Comparison of ENCODE assay signal across 9 cellular contexts in genomic region chr2:109213646-109214417, GRCh38.
DNase-seq lines count a peak whose midpoint lies in the region; ATAC-seq, FAIRE-seq and TF ChIP-seq lines count a peak whose summit lies in the region.
"Had no signal": no experiment of that assay in that cellular context is flagged by ENCODE, and none has a peak within 500 bp of the region (broad histone marks: within the 10 kb centered on the region; RNA-seq: fewer than 3 reads in every experiment).

No MANE protein-coding gene starts in this region.

- in situ Hi-C loops in transverse colon (cut with MboI; ENCODE audit: low pct_ligation_motif_present in 1 of 4, low pct_unique_long_range_greater_than_20kb in 1 of 4, low sequenced_read_pairs in 3 of 4) = no loop called here

- H3K4me2 ChIP-seq in keratinocyte (ENCODE audit: control insufficient read depth, extremely low read depth, insufficient read depth, low read depth, low read length) = peak overlapping the region; percentile 6

- no peaks in the 10 kb centered on the region for H3K9me1 ChIP-seq in keratinocyte (ENCODE audit: control insufficient read depth, extremely low read depth, insufficient read depth, low read length)

- peaks cover 2% of the 10 kb centered on the region for H4K20me1 ChIP-seq in keratinocyte (ENCODE audit: control insufficient read depth, extremely low read depth, insufficient read depth, low read length)

- H3K36me3 ChIP-seq in keratinocyte (ENCODE audit: control insufficient read depth in 2 of 2, extremely low read depth in 1 of 2, insufficient read depth in 2 of 2, low read length in 2 of 2) (no peaks in the 10 kb centered on the region), transverse colon (no peaks in the 10 kb centered on the region)
- H3K36me3 ChIP-seq: suprapubic skin had no signal

- H3K9me3 ChIP-seq in keratinocyte (ENCODE audit: control insufficient read depth, low read depth, low read length) (no peaks in the 10 kb centered on the region), transverse colon (no peaks in the 10 kb centered on the region)
- H3K9me3 ChIP-seq: suprapubic skin had no signal

- TF ChIP-seq EP300 in transverse colon (IDR thresholded peaks at IDR 0.05; ENCODE audit: low read depth) = no peak

- H3K9ac ChIP-seq in keratinocyte (ENCODE audit: control insufficient read depth, extremely low read depth, insufficient read depth, low read length) = no peak overlapping the region

- H3K27ac ChIP-seq in keratinocyte (ENCODE audit: control insufficient read depth, insufficient read depth, low read length) (no peak overlapping the region), transverse colon (no peak overlapping the region)
- H3K27ac ChIP-seq: suprapubic skin had no signal

- peaks cover 26% of the 10 kb centered on the region for H3K4me1 ChIP-seq in keratinocyte (ENCODE audit: control insufficient read depth, extremely low read depth, insufficient read depth, low read length)
- H3K4me1 ChIP-seq in transverse colon = peaks cover 5 to 50% (median 18%) of the 10 kb centered on the region in 4 donors

- peak; percentile 98 for DNase-seq in RPMI7951 (ENCODE audit: low read depth)
- peak; percentile 19 for DNase-seq in activated T-helper 9 cell treated with anti-CD3 and anti-CD28 coated beads, Interleukin-2, amount 50 U/mL, for 16 hours (ENCODE audit: low read depth)
- DNase-seq in keratinocyte (ENCODE audit: low read depth, low spot score) = peak; percentile 9
- DNase-seq in stimulated activated CD8-positive, alpha-beta memory T cell treated with anti-CD3 and anti-CD28 coated beads, Interleukin-2, amount 100 ng/mL, for 1 hour (ENCODE audit: low read depth in 2 of 2) = peak; percentile 9 to 34
- no peak for DNase-seq in transverse colon
- no peak for DNase-seq in SHP77 (lab: John Stamatoyannopoulos, UW)

- no peak overlapping the region for H2AFZ ChIP-seq in keratinocyte (ENCODE audit: control insufficient read depth, low read length)

- TF ChIP-seq CTCF in keratinocyte (optimal IDR thresholded peaks at IDR 0.05 in 1 of 3, IDR thresholded peaks at IDR 0.05 in 1 of 3, conservative IDR thresholded peaks at IDR 0.05 in 1 of 3; ENCODE audit: extremely low read depth in 1 of 3, insufficient read depth in 2 of 3, low read length in 3 of 3) (no peak), transverse colon (IDR thresholded peaks at IDR 0.05) (no peak)

- dilution Hi-C loops in keratinocyte (cut with MboI; ENCODE audit: extremely low pct_ligation_motif_present, low sequenced_read_pairs) = no loop called here

- WGBS in transverse colon (ENCODE audit: low coverage in 1 of 2), 2 donors = 41 to 62% methylated on average over 3 to 16 of the region's 16 CpGs

- H3K79me2 ChIP-seq in keratinocyte (ENCODE audit: control insufficient read depth, insufficient read depth, low read length) = no peaks in the 10 kb centered on the region

- peaks cover 77% of the 10 kb centered on the region for H3K27me3 ChIP-seq in keratinocyte (ENCODE audit: control insufficient read depth, extremely low read depth, insufficient read depth, low read length)
- H3K27me3 ChIP-seq in transverse colon = no peaks in the 10 kb centered on the region
- H3K27me3 ChIP-seq: suprapubic skin had no signal

- intact Hi-C loops in transverse colon (cut with DNase I; ENCODE audit: low total_unique reads) = no loop called here

- ATAC-seq in GM18519 (IDR thresholded peaks at IDR 0.05; ENCODE audit: low FRiP score, unreplicated experiment) = peak; percentile 67
- peak; percentile 55 for ATAC-seq in HG02981 (IDR thresholded peaks at IDR 0.05; ENCODE audit: unreplicated experiment)

- FAIRE-seq in keratinocyte (lab: Jason Lieb, UNC) = peak; percentile 76

- H3K4me3 ChIP-seq in keratinocyte (ENCODE audit: control insufficient read depth in 2 of 3, extremely low read depth in 1 of 3, insufficient read depth in 2 of 3, low read depth in 1 of 3, low read length in 3 of 3) (no peak overlapping the region), transverse colon (no peak overlapping the region)
- H3K4me3 ChIP-seq: suprapubic skin had no signal

- no peak for TF ChIP-seq POLR2A in transverse colon (IDR thresholded peaks at IDR 0.05)

Comparison
In these comparisons a context has a peak if more than half of its experiments do, and no peak if none do; other contexts are left out.
1. DNase-seq: peak in RPMI7951 (single experiment), activated T-helper 9 cell treated with anti-CD3 and anti-CD28 coated beads, Interleukin-2, amount 50 U/mL, for 16 hours (single experiment), keratinocyte (single experiment) and stimulated activated CD8-positive, alpha-beta memory T cell treated with anti-CD3 and anti-CD28 coated beads, Interleukin-2, amount 100 ng/mL, for 1 hour (2 of 2); none in transverse colon (single experiment) and SHP77 (0 of 2).